ENCODE assay signal across 10 cellular contexts in genomic region chr4:87843936-87844335, GRCh38. TPM values are rescaled to one million over a fixed set of nuclear protein-coding genes. Genes with fewer than 3 reads are reported as not detected.
DNase-seq lines count a peak whose midpoint lies in the region; ATAC-seq and TF ChIP-seq lines count a peak whose summit lies in the region.
"Had no signal": no experiment of that assay in that cellular context is flagged by ENCODE, and none has a peak within 500 bp of the region (broad histone marks: within the 10 kb centered on the region; RNA-seq: fewer than 3 reads in every experiment).

No MANE protein-coding gene starts in this region.

- H3K27me3 ChIP-seq in dorsolateral prefrontal cortex (no peaks in the 10 kb centered on the region), thyroid gland (no peaks in the 10 kb centered on the region)

- peak overlapping the region in 57 of 59 donors; percentile 6 to 97 (median 76) for H3K27ac ChIP-seq in dorsolateral prefrontal cortex
- H3K27ac ChIP-seq in thyroid gland: no peak overlapping the region

- intact Hi-C loops in dorsolateral prefrontal cortex (cut with DNase I) (loop anchor here in 1 of 2 donors (5.0 to 10.0 kb wide), 2 partner anchors 302 to 469 kb away; no protein-coding TSS in a partner anchor), thyroid gland (cut with DNase I) (loop anchor here (5.0 kb wide), 1 partner anchor 162 kb away; no protein-coding TSS in a partner anchor)

- no peaks in the 10 kb centered on the region for H3K4me1 Mint-ChIP-seq in activated T-cell treated with anti-CD3 and anti-CD28 coated beads, Interleukin-2, amount 50 U/mL, for 4 hours (ENCODE audit: low read depth)

- DNase-seq in DMS53 (lab: John Stamatoyannopoulos, UW) (peak; percentile 70), NOMO-1 treated with DMSO at 0.1 percent for 48 hours (lab: John Stamatoyannopoulos, UW; ENCODE audit: unreplicated experiment) (peak; percentile 96), dorsolateral prefrontal cortex (peak in 2 of 10 donors; percentile 37 to 46), myocyte (ENCODE audit: low read depth) (peak; percentile 61), NCI-H128 (lab: John Stamatoyannopoulos, UW; ENCODE audit: unreplicated experiment) (no peak), thyroid gland (no peak)
- no peak for DNase-seq in activated CD4-positive, alpha-beta T cell treated with anti-CD3 and anti-CD28 coated beads for 4 hours
- DNase-seq in activated T-cell treated with anti-CD3 and anti-CD28 coated beads, Interleukin-2, amount 50 U/mL, for 4 hours: no peak
- DNase-seq: activated T-cell treated with anti-CD3 and anti-CD28 coated beads, Interleukin-2, amount 50 U/mL, for 24 hours; NCI-H748 treated with DMSO at 0.1 percent for 48 hours had no signal

- no peak overlapping the region for H3K4me3 Mint-ChIP-seq in activated T-cell treated with anti-CD3 and anti-CD28 coated beads, Interleukin-2, amount 50 U/mL, for 4 hours
- H3K4me3 Mint-ChIP-seq: activated T-cell treated with anti-CD3 and anti-CD28 coated beads, Interleukin-2, amount 50 U/mL, for 24 hours had no signal

- no peaks in the 10 kb centered on the region for H3K9me3 Mint-ChIP-seq in activated T-cell treated with anti-CD3 and anti-CD28 coated beads, Interleukin-2, amount 50 U/mL, for 4 hours
- H3K9me3 Mint-ChIP-seq: activated T-cell treated with anti-CD3 and anti-CD28 coated beads, Interleukin-2, amount 50 U/mL, for 24 hours had no signal

- no peaks in the 10 kb centered on the region for H3K36me3 Mint-ChIP-seq in activated T-cell treated with anti-CD3 and anti-CD28 coated beads, Interleukin-2, amount 50 U/mL, for 4 hours (ENCODE audit: insufficient read depth)

- no peaks in the 10 kb centered on the region for H3K9me3 ChIP-seq in thyroid gland

- no peak for TF ChIP-seq POLR2A in thyroid gland (IDR thresholded peaks at IDR 0.05)

- H3K36me3 ChIP-seq in thyroid gland: no peaks in the 10 kb centered on the region

- TF ChIP-seq CTCF in dorsolateral prefrontal cortex (IDR thresholded peaks at IDR 0.05 in 54 of 56, conservative IDR thresholded peaks at IDR 0.05 in 2 of 56; ENCODE audit: low read depth in 1 of 56, partially characterized antibody in 56 of 56) (no peak), thyroid gland (IDR thresholded peaks at IDR 0.05) (no peak)

- ATAC-seq in activated T-cell treated with anti-CD3 and anti-CD28 coated beads, Interleukin-2, amount 50 U/mL, for 4 hours: no peak

- H3K4me1 ChIP-seq in thyroid gland: peaks cover 0 to 4% of the 10 kb centered on the region in 2 donors

- no peak overlapping the region for H3K4me3 ChIP-seq in dorsolateral prefrontal cortex
- no peak overlapping the region for H3K4me3 ChIP-seq in thyroid gland (replicated peaks in 1 of 3)

- peaks cover 25% of the 10 kb centered on the region for H3K27me3 Mint-ChIP-seq in activated T-cell treated with anti-CD3 and anti-CD28 coated beads, Interleukin-2, amount 50 U/mL, for 4 hours (ENCODE audit: low read depth)

- 51 to 67% methylated on average over 3 of the region's 3 CpGs for WGBS in thyroid gland, 2 donors

RNA-seq across cellular contexts. Expression of gene MEPE, which starts 11.2 kb away (rescaled TPM):
- 10 to 100 TPM in 52 of 120 experiments, 1 to 10 TPM in 68; 1.0 to 26.4 (median 8.7) TPM for total RNA-seq in dorsolateral prefrontal cortex
- not detected in 2 replicates for total RNA-seq in myocyte
- not detected for polyA plus RNA-seq in myocyte (2012)
- not detected for total RNA-seq in activated T-cell treated with anti-CD3 and anti-CD28 coated beads, Interleukin-2, amount 50 U/mL, for 4 hours
- total RNA-seq in thyroid gland: not detected

RNA-seq across cellular contexts. Expression of gene IBSP, which starts 44.6 kb away (rescaled TPM):
- total RNA-seq in dorsolateral prefrontal cortex: 1 to 10 TPM in 1 of 120 experiments, under 1 TPM in 14, not detected in 105; 0.30 to 1.1 (median 0.50) TPM
- total RNA-seq in myocyte: not detected in 2 replicates
- polyA plus RNA-seq in myocyte (2012): not detected
- total RNA-seq in activated T-cell treated with anti-CD3 and anti-CD28 coated beads, Interleukin-2, amount 50 U/mL, for 4 hours: not detected
- not detected for total RNA-seq in thyroid gland

Comparison
In these comparisons a context has a peak if more than half of its experiments do, and no peak if none do; other contexts are left out.
1. DNase-seq: peak in DMS53 (single experiment), NOMO-1 treated with DMSO at 0.1 percent for 48 hours (single experiment) and myocyte (single experiment); none in activated CD4-positive, alpha-beta T cell treated with anti-CD3 and anti-CD28 coated beads for 4 hours (0 of 2), NCI-H128 (single experiment), activated T-cell treated with anti-CD3 and anti-CD28 coated beads, Interleukin-2, amount 50 U/mL, for 4 hours (single experiment) and thyroid gland (0 of 2).
2. H3K27ac ChIP-seq: peak in dorsolateral prefrontal cortex (57 of 59); none in thyroid gland (0 of 3).